21 cellular contexts compared by ENCODE assay signal in the genomic region with DNA sequence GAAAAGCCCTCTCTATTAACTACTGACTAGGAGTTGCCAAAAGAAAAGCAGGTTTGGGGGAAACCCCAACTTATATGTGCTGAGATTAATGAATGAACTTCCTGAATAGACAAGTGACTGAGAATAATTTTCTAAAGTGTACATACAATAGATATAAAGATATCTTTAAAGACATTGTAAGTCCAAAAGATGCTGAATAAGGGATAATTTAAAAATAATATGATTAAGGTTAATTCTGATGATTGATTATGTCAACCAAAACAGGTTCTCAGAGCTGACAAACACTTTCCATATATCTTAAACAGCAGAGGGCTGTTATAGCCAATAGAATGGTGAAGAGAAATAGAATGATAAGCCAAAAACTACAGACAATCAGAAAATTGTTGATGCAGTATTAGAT. TPM values are rescaled to one million over a fixed set of nuclear protein-coding genes. Genes with fewer than 3 reads are reported as not detected.
DNase-seq lines count a peak whose midpoint lies in the region; ATAC-seq, FAIRE-seq and TF ChIP-seq lines count a peak whose summit lies in the region.
"Had no signal": no experiment of that assay in that cellular context is flagged by ENCODE, and none has a peak within 500 bp of the region (broad histone marks: within the 10 kb centered on the region; RNA-seq: fewer than 3 reads in every experiment).

No MANE protein-coding gene starts in this region.

- CTCF ChIA-PET in A549 (lab: Yijun Ruan, JAX) (no interaction called here), IMR-90 (lab: Yijun Ruan, JAX) (no interaction called here), HepG2 (lab: Yijun Ruan, JAX; ENCODE audit: low intra/inter-chr PET ratio, low total read pairs) (no interaction called here)

- H2BK5ac ChIP-seq in IMR-90 (ENCODE audit: low read depth, low read length, poor library complexity, severe bottlenecking): no peak overlapping the region

- in situ Hi-C loops in IMR-90 (cut with MboI; ENCODE audit: low sequenced_read_pairs): no loop called here
- in situ Hi-C loops in HepG2 (cut with HindIII; ENCODE audit: extremely low pct_ligation_motif_present, low pct_unique_long_range_greater_than_20kb): no loop called here

- H3K27me3 ChIP-seq in IMR-90 (ENCODE audit: control insufficient read depth, insufficient read depth, low read length) (no peaks in the 10 kb centered on the region), HepG2 (ENCODE audit: control insufficient read depth in 1 of 2, insufficient read depth in 2 of 2, low read length in 2 of 2) (no peaks in the 10 kb centered on the region)
- H3K27me3 ChIP-seq: BE2C, BLaER1 had no signal

- no peaks in the 10 kb centered on the region for H3K79me2 ChIP-seq in HepG2 (ENCODE audit: insufficient read depth, low read length)

- TF ChIP-seq CTCF in A549 (IDR thresholded peaks at IDR 0.05) (no peak), IMR-90 (conservative IDR thresholded peaks at IDR 0.05; ENCODE audit: low read depth, low read length) (no peak), HepG2 (CRISPR knock-in tag; IDR thresholded peaks at IDR 0.05) (no peak)

- no peak overlapping the region for H3K56ac ChIP-seq in IMR-90 (ENCODE audit: extremely low read depth, insufficient read depth, low read length)

- H3K9ac ChIP-seq in IMR-90 (ENCODE audit: low read depth, low read length): no peak overlapping the region
- no peak overlapping the region for H3K9ac ChIP-seq in HepG2 (ENCODE audit: insufficient read depth, low read depth, low read length)
- H3K9ac ChIP-seq: BLaER1 had no signal

- H4K91ac ChIP-seq in IMR-90 (ENCODE audit: insufficient read depth, low read depth, low read length): no peak overlapping the region

- TF ChIP-seq POLR2A in A549 (IDR thresholded peaks at IDR 0.05; ENCODE audit: low read length): no peak
- no peak for TF ChIP-seq POLR2A in IMR-90 (IDR thresholded peaks at IDR 0.05; ENCODE audit: low read depth, low read length)
- TF ChIP-seq POLR2A in HepG2 (IDR thresholded peaks at IDR 0.05; ENCODE audit: insufficient read depth in 1 of 2, low read depth in 2 of 2, low read length in 2 of 2): no peak

- H3K9me1 ChIP-seq in IMR-90 (ENCODE audit: insufficient read depth, low read length): no peaks in the 10 kb centered on the region

- TF ChIP-seq RAD21 in A549 (conservative IDR thresholded peaks at IDR 0.05 in 1 of 2, IDR thresholded peaks at IDR 0.05 in 1 of 2): no peak
- TF ChIP-seq RAD21 in IMR-90 (IDR thresholded peaks at IDR 0.05; ENCODE audit: low read length): no peak
- no peak for TF ChIP-seq RAD21 in HepG2 (CRISPR knock-in tag; IDR thresholded peaks at IDR 0.05)

- BruUV-seq in IMR-90 (replicated peaks; lab: Mats Ljungman, UMichigan): no TSS peak
- no TSS peak for BruUV-seq in HepG2 (replicated peaks; lab: Mats Ljungman, UMichigan)

- no peak overlapping the region for H3K14ac ChIP-seq in IMR-90 (replicated peaks; ENCODE audit: low read depth, low read length)

- no peaks in the 10 kb centered on the region for H3K4me1 ChIP-seq in A549
- H3K4me1 ChIP-seq in IMR-90 (ENCODE audit: control insufficient read depth, insufficient read depth, low read length): no peaks in the 10 kb centered on the region
- no peaks in the 10 kb centered on the region for H3K4me1 ChIP-seq in HepG2 (ENCODE audit: insufficient read depth, low read length)
- H3K4me1 ChIP-seq: BE2C, BLaER1 had no signal

- H3K9me3 ChIP-seq in A549 (no peaks in the 10 kb centered on the region), IMR-90 (ENCODE audit: control insufficient read depth, insufficient read depth, low read length) (no peaks in the 10 kb centered on the region), HepG2 (ENCODE audit: low read length) (no peaks in the 10 kb centered on the region)
- H3K9me3 ChIP-seq: BE2C had no signal

- H2BK120ac ChIP-seq in IMR-90 (ENCODE audit: low read depth, low read length): no peak overlapping the region

- no peak for ATAC-seq in A549
- ATAC-seq in IMR-90 (ENCODE audit: low read depth): no peak
- no peak for ATAC-seq in HepG2

- no peak for TF ChIP-seq EP300 in A549 (IDR thresholded peaks at IDR 0.05)
- no peak for TF ChIP-seq EP300 in HepG2 (IDR thresholded peaks at IDR 0.05; ENCODE audit: low read depth in 2 of 2, low read length in 2 of 2)
- TF ChIP-seq EP300 in HepG2 (CRISPR knock-in tag; IDR thresholded peaks at IDR 0.05; ENCODE audit: borderline replicate concordance): no peak

- H4K20me1 ChIP-seq in IMR-90 (ENCODE audit: insufficient read depth, low read length): no peaks in the 10 kb centered on the region
- H4K20me1 ChIP-seq in HepG2 (ENCODE audit: insufficient read depth, low read length): no peaks in the 10 kb centered on the region
- H4K20me1 ChIP-seq: BLaER1 had no signal

- H3K27ac ChIP-seq in A549 (no peak overlapping the region), IMR-90 (ENCODE audit: insufficient read depth, low read length) (no peak overlapping the region), HepG2 (ENCODE audit: extremely low read length, insufficient read depth, low read length) (no peak overlapping the region)
- H3K27ac ChIP-seq: 22Rv1, BLaER1 had no signal

- POLR2A ChIA-PET in A549 (lab: Yijun Ruan, JAX) (no interaction called here), IMR-90 (lab: Charles Lee; ENCODE audit: unreplicated experiment) (no interaction called here), HepG2 (lab: Yijun Ruan, JAX) (no interaction called here)

- dilution Hi-C loops in IMR-90 (cut with HindIII; ENCODE audit: low sequenced_read_pairs, unreplicated experiment): no loop called here

- no peaks in the 10 kb centered on the region for H3K36me3 ChIP-seq in IMR-90 (ENCODE audit: control insufficient read depth, insufficient read depth, low read length)
- H3K36me3 ChIP-seq in HepG2 (replicated peaks in 1 of 2; ENCODE audit: control insufficient read depth in 1 of 2, insufficient read depth in 2 of 2, low read length in 2 of 2): no peaks in the 10 kb centered on the region
- H3K36me3 ChIP-seq: BE2C, BLaER1 had no signal

- no peak overlapping the region for H2BK20ac ChIP-seq in IMR-90 (ENCODE audit: low read depth, low read length)

- intact Hi-C loops in IMR-90 (cut with micrococcal nuclease) (no loop called here), HepG2 (cut with micrococcal nuclease; ENCODE audit: unreplicated experiment) (no loop called here)

- no peak overlapping the region for H2BK15ac ChIP-seq in IMR-90 (ENCODE audit: low read depth, low read length)

- no peak overlapping the region for H3K18ac ChIP-seq in IMR-90 (ENCODE audit: low read depth, low read length)

- no peak overlapping the region for H3K4me2 ChIP-seq in A549
- H3K4me2 ChIP-seq in IMR-90 (ENCODE audit: low read depth, low read length): no peak overlapping the region
- H3K4me2 ChIP-seq in HepG2 (ENCODE audit: low read depth, low read length): no peak overlapping the region
- H3K4me2 ChIP-seq: BLaER1 had no signal

- H3K79me1 ChIP-seq in IMR-90 (ENCODE audit: low read depth in 1 of 2, low read length in 2 of 2): no peaks in the 10 kb centered on the region

- no peak overlapping the region for H3K23ac ChIP-seq in IMR-90 (ENCODE audit: low read depth, low read length)

- H2AFZ ChIP-seq in IMR-90 (replicated peaks; ENCODE audit: low read length, poor library complexity): no peak overlapping the region
- no peak overlapping the region for H2AFZ ChIP-seq in HepG2 (ENCODE audit: low read length)

- H4K8ac ChIP-seq in IMR-90 (ENCODE audit: low read depth in 2 of 2, low read length in 2 of 2): no peak overlapping the region

- no peak overlapping the region for H3K4me3 ChIP-seq in A549
- H3K4me3 ChIP-seq in IMR-90 (ENCODE audit: insufficient read depth, low read depth, low read length): no peak overlapping the region
- H3K4me3 ChIP-seq in HepG2 (replicated peaks in 1 of 3; ENCODE audit: insufficient read depth in 1 of 3, low read depth in 2 of 3, low read length in 3 of 3): no peak overlapping the region
- H3K4me3 ChIP-seq: BLaER1 had no signal

- no peak overlapping the region for H2AK9ac ChIP-seq in IMR-90 (replicated peaks; ENCODE audit: low read depth, low read length, poor library complexity)

- H3K4ac ChIP-seq in IMR-90 (ENCODE audit: low read depth, low read length): no peak overlapping the region

- no peak overlapping the region for H2AK5ac ChIP-seq in IMR-90 (ENCODE audit: low read depth, low read length)

- H4K5ac ChIP-seq in IMR-90 (ENCODE audit: low read depth, low read length): no peak overlapping the region

- no peak for DNase-seq in A549 (ENCODE audit: low read depth in 1 of 2, low spot score in 1 of 2)
- no peak for DNase-seq in IMR-90
- no peak for DNase-seq in HepG2 (ENCODE audit: low spot score)
- DNase-seq in NCI-H82 treated with DMSO at 0.1 percent for 48 hours (lab: John Stamatoyannopoulos, UW; ENCODE audit: unreplicated experiment): no peak
- no peak for DNase-seq in NOMO-1 (lab: John Stamatoyannopoulos, UW; ENCODE audit: unreplicated experiment in 2 of 2)
- no peak for DNase-seq in activated CD4-positive, CD25-positive, alpha-beta regulatory T cell treated with anti-CD3 and anti-CD28 coated beads, Interleukin-2, amount 50 U/mL, for 72 hours
- DNase-seq: ACHN; BE2C; C1 segment of cervical spinal cord; CD4-positive, alpha-beta memory T cell; CD4-positive, CD25-positive, alpha-beta regulatory T cell; CD8-positive, alpha-beta memory T cell; COR-L47; DMS79 treated with DMSO at 0.1 percent for 48 hours; GF-D8 had no signal

- FAIRE-seq in A549 (lab: Jason Lieb, UNC) (no peak), HepG2 (lab: Jason Lieb, UNC) (no peak)
- FAIRE-seq: D721Med, G401.6, GM12891, GM19239 had no signal

RNA-seq across cellular contexts. Expression of a gene that starts 28.6 kb away (rescaled TPM):
- polyA plus RNA-seq in A549 (2011; rRNA removed) (36.8 and 44.0 TPM in 2 replicates), A549 (2017; fragmentation: RNase III; extraction: RNeasy Plus Mini Kit Qiagen cat#74134 plus additional on column Dnase treatment) (25.1 to 27.9 TPM (median 25.5 TPM) in 3 replicates), IMR-90 (2012; rRNA removed) (24.7 and 26.3 TPM in 2 replicates), HepG2 (2011; rRNA removed) (21.2 and 21.9 TPM in 2 replicates)
- 16.5 and 16.6 TPM in 2 replicates for polyA plus RNA-seq in A549 (2012; cell fraction: cytosol; rRNA removed)
- 15.1 and 17.1 TPM in 2 replicates for polyA plus RNA-seq in A549 (2012; cell fraction: nucleus; rRNA removed)
- polyA minus RNA-seq in A549 (2011; rRNA and poly(A)+ RNA removed): 13.7 and 19.8 TPM in 2 replicates
- total RNA-seq in IMR-90 (2012; rRNA removed) (35.8 and 38.5 TPM in 2 replicates), HepG2 (2016; rRNA removed; fragmentation: Illumina TruSeq; extraction: Trizol) (12.2 and 22.3 TPM in 2 replicates)
- 21.4 and 27.6 TPM in 2 replicates for polyA plus RNA-seq in IMR-90 (2012; cell fraction: cytosol; rRNA removed)
- polyA plus RNA-seq in IMR-90 (2012; cell fraction: nucleus; rRNA removed; ENCODE audit: low replicate concordance): 9.2 and 18.4 TPM in 2 replicates
- 2.9 and 5.1 TPM in 2 replicates for total RNA-seq in HepG2 (2016; cell fraction: cytosol; rRNA removed; fragmentation: Illumina TruSeq; extraction: Trizol; ENCODE audit: low read depth)
- 14.5 and 23.2 TPM in 2 replicates for total RNA-seq in HepG2 (2016; cell fraction: insoluble cytoplasmic fraction; rRNA removed; fragmentation: Illumina TruSeq; extraction: Trizol)
- total RNA-seq in HepG2 (2016; cell fraction: membrane; rRNA removed; fragmentation: Illumina TruSeq; extraction: Trizol): 5.5 and 7.9 TPM in 2 replicates
- 13.4 and 20.8 TPM in 2 replicates for total RNA-seq in HepG2 (2016; cell fraction: nucleus; rRNA removed; fragmentation: Illumina TruSeq; extraction: Trizol)
- polyA plus RNA-seq in HepG2 (2011; cell fraction: cytosol; rRNA removed): 17.7 and 24.9 TPM in 2 replicates
- 13.2 and 20.0 TPM in 2 replicates for polyA plus RNA-seq in HepG2 (2011; cell fraction: nucleus; rRNA removed)
- polyA plus RNA-seq in HepG2 (2012): 25.3 and 27.5 TPM in 2 replicates
- polyA plus RNA-seq in HepG2 (2016; cell fraction: cytosol; fragmentation: Illumina TruSeq; extraction: Trizol; ENCODE audit: low read depth): 3.2 and 3.5 TPM in 2 replicates
- polyA plus RNA-seq in HepG2 (2016; cell fraction: insoluble cytoplasmic fraction; fragmentation: Illumina TruSeq; extraction: Trizol; ENCODE audit: low read depth): 9.8 and 10.5 TPM in 2 replicates
- 5.9 TPM in 2 replicates for polyA plus RNA-seq in HepG2 (2016; cell fraction: membrane; fragmentation: Illumina TruSeq; extraction: Trizol; ENCODE audit: low read depth)
- polyA plus RNA-seq in HepG2 (2016; cell fraction: nucleus; fragmentation: Illumina TruSeq; extraction: Trizol; ENCODE audit: insufficient read depth, low read depth): 17.2 and 24.0 TPM in 2 replicates
- 9.0 and 18.1 TPM in 2 replicates for polyA minus RNA-seq in HepG2 (2011; rRNA and poly(A)+ RNA removed; ENCODE audit: low replicate concordance)
- 16.5 and 22.6 TPM in 2 replicates for polyA minus RNA-seq in HepG2 (2011; cell fraction: cytosol; rRNA and poly(A)+ RNA removed)
- 14.7 and 27.5 TPM in 2 replicates for polyA minus RNA-seq in HepG2 (2011; cell fraction: nucleus; rRNA and poly(A)+ RNA removed)
